10 cellular contexts compared by ENCODE assay signal in the genomic region with DNA sequence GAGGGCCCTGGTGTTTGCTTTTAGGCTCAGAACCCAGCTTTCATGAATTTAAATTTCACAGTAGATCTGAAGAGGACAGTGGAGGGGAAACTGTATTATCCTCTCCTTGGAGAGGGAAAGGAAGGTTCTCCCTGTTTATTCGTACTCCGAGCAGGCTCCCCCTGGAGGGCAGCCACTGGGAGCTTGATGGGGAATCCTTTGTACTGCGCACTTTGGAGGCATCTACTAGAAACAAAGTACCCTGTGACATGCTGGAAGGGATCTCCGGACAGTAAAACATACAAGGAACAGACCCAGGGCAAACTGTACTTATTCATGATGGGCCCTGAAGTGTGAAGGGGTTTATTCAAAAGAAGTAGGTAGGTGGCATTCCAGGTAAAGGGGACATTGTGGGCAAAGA. TPM values are rescaled to one million over a fixed set of nuclear protein-coding genes. Genes with fewer than 3 reads are reported as not detected.
DNase-seq lines count a peak whose midpoint lies in the region; ATAC-seq, FAIRE-seq and TF ChIP-seq lines count a peak whose summit lies in the region.
"Had no signal": no experiment of that assay in that cellular context is flagged by ENCODE, and none has a peak within 500 bp of the region (broad histone marks: within the 10 kb centered on the region; RNA-seq: fewer than 3 reads in every experiment).

No MANE protein-coding gene starts in this region.

- H3K27me3 ChIP-seq in H7 (ENCODE audit: control insufficient read depth, insufficient read depth, low read length) = no peaks in the 10 kb centered on the region
- H3K27me3 ChIP-seq: SJCRH30 had no signal

- no peaks in the 10 kb centered on the region for H3K4me1 Mint-ChIP-seq in activated T-cell treated with anti-CD3 and anti-CD28 coated beads, Interleukin-2, amount 50 U/mL, for 4 hours (ENCODE audit: low read depth)
- no peaks in the 10 kb centered on the region for H3K4me1 Mint-ChIP-seq in activated naive CD8-positive, alpha-beta T cell treated with anti-CD3 and anti-CD28 coated beads, Interleukin-2, amount 50 U/mL, for 24 hours

- H3K36me3 ChIP-seq in H7 (replicated peaks; ENCODE audit: control insufficient read depth, insufficient read depth, low read length) (no peaks in the 10 kb centered on the region), kidney (ENCODE audit: control insufficient read depth in 1 of 2, insufficient read depth in 2 of 2, low read length in 2 of 2) (no peaks in the 10 kb centered on the region)
- H3K36me3 ChIP-seq: SJCRH30 had no signal

- FAIRE-seq in kidney (lab: Jason Lieb, UNC) = no peak

- H3K4me3 ChIP-seq in H7 (ENCODE audit: insufficient read depth, low read depth, low read length) (no peak overlapping the region), retinal pigment epithelial cell (ENCODE audit: low read length) (no peak overlapping the region), kidney (ENCODE audit: low read length in 2 of 2) (no peak overlapping the region)
- H3K4me3 ChIP-seq: SJCRH30 had no signal

- DNase-seq in H7 (peak; percentile 52), head of caudate nucleus (peak in 37 of 42 donors; percentile 26 to 81 (median 67)), retinal pigment epithelial cell (ENCODE audit: low read depth) (no peak), kidney (no peak), NCI-H446 treated with DMSO at 0.1 percent for 48 hours (lab: John Stamatoyannopoulos, UW) (no peak)
- DNase-seq in activated T-cell treated with anti-CD3 and anti-CD28 coated beads, Interleukin-2, amount 50 U/mL, for 4 hours = no peak
- DNase-seq in activated naive CD8-positive, alpha-beta T cell treated with anti-CD3 and anti-CD28 coated beads, Interleukin-2, amount 50 U/mL, for 24 hours = no peak
- DNase-seq: GF-D8, SJCRH30 had no signal

- H3K4me1 ChIP-seq in kidney (ENCODE audit: control insufficient read depth in 1 of 2, insufficient read depth in 1 of 2, low read depth in 1 of 2, low read length in 2 of 2) = peaks cover 0 to 4% of the 10 kb centered on the region in 2 donors

- no peak overlapping the region for H3K4me3 Mint-ChIP-seq in activated T-cell treated with anti-CD3 and anti-CD28 coated beads, Interleukin-2, amount 50 U/mL, for 4 hours
- H3K4me3 Mint-ChIP-seq in activated naive CD8-positive, alpha-beta T cell treated with anti-CD3 and anti-CD28 coated beads, Interleukin-2, amount 50 U/mL, for 24 hours = no peak overlapping the region

- ATAC-seq in activated T-cell treated with anti-CD3 and anti-CD28 coated beads, Interleukin-2, amount 50 U/mL, for 4 hours = no peak
- no peak for ATAC-seq in activated naive CD8-positive, alpha-beta T cell treated with anti-CD3 and anti-CD28 coated beads, Interleukin-2, amount 50 U/mL, for 24 hours

- H3K36me3 Mint-ChIP-seq in activated T-cell treated with anti-CD3 and anti-CD28 coated beads, Interleukin-2, amount 50 U/mL, for 4 hours (ENCODE audit: insufficient read depth) = no peaks in the 10 kb centered on the region
- no peaks in the 10 kb centered on the region for H3K36me3 Mint-ChIP-seq in activated naive CD8-positive, alpha-beta T cell treated with anti-CD3 and anti-CD28 coated beads, Interleukin-2, amount 50 U/mL, for 24 hours (ENCODE audit: low read depth)

- TF ChIP-seq CTCF in VCaP (conservative IDR thresholded peaks at IDR 0.05) (peak; percentile 46; the same call in 1 of the 2 replicates), retinal pigment epithelial cell (conservative IDR thresholded peaks at IDR 0.05; ENCODE audit: low read depth, low read length) (peak; percentile 46), kidney (IDR thresholded peaks at IDR 0.05; ENCODE audit: borderline replicate concordance, extremely low read depth, insufficient read depth) (no peak)

- peaks cover 2% of the 10 kb centered on the region for H3K27me3 Mint-ChIP-seq in activated T-cell treated with anti-CD3 and anti-CD28 coated beads, Interleukin-2, amount 50 U/mL, for 4 hours (ENCODE audit: low read depth)
- no peaks in the 10 kb centered on the region for H3K27me3 Mint-ChIP-seq in activated naive CD8-positive, alpha-beta T cell treated with anti-CD3 and anti-CD28 coated beads, Interleukin-2, amount 50 U/mL, for 24 hours

- no peaks in the 10 kb centered on the region for H3K9me3 ChIP-seq in kidney (ENCODE audit: control insufficient read depth in 1 of 2, low read length in 2 of 2)
- H3K9me3 ChIP-seq: SJCRH30 had no signal

- H3K27ac Mint-ChIP-seq in activated naive CD8-positive, alpha-beta T cell treated with anti-CD3 and anti-CD28 coated beads, Interleukin-2, amount 50 U/mL, for 24 hours = no peak overlapping the region

- H3K27ac ChIP-seq in VCaP (no peak overlapping the region), kidney (ENCODE audit: low read depth in 2 of 2, low read length in 2 of 2) (no peak overlapping the region)
- H3K27ac ChIP-seq: SJCRH30 had no signal

- no peaks in the 10 kb centered on the region for H3K9me3 Mint-ChIP-seq in activated T-cell treated with anti-CD3 and anti-CD28 coated beads, Interleukin-2, amount 50 U/mL, for 4 hours
- H3K9me3 Mint-ChIP-seq in activated naive CD8-positive, alpha-beta T cell treated with anti-CD3 and anti-CD28 coated beads, Interleukin-2, amount 50 U/mL, for 24 hours = no peaks in the 10 kb centered on the region

- no peak overlapping the region for H3K9ac ChIP-seq in kidney (ENCODE audit: low read length in 2 of 2)

- intact Hi-C loops in head of caudate nucleus (cut with DNase I) = loop anchor here (10.0 kb wide), 1 partner anchor 165 kb away; no protein-coding TSS in a partner anchor
- intact Hi-C loops in kidney (cut with DNase I) = no loop called here

RNA-seq across cellular contexts. Expression of a gene that starts 27.2 kb away (rescaled TPM):
- 11.1 and 12.3 TPM in 2 replicates for total RNA-seq in H7 (2014; rRNA removed; shearing (Covaris generic))
- total RNA-seq in activated T-cell treated with anti-CD3 and anti-CD28 coated beads, Interleukin-2, amount 50 U/mL, for 4 hours = under 1 TPM; 0.08 to 0.60 (median 0.35) TPM
- 37.7 TPM for total RNA-seq in kidney
- polyA plus RNA-seq in kidney (ENCODE audit: insufficient read depth, low read depth, low replicate concordance) = 5.9 TPM

Comparison
In these comparisons a context has a peak if more than half of its experiments do, and no peak if none do; other contexts are left out.
1. DNase-seq: peak in H7 (single experiment) and head of caudate nucleus (37 of 42); none in retinal pigment epithelial cell (single experiment), activated T-cell treated with anti-CD3 and anti-CD28 coated beads, Interleukin-2, amount 50 U/mL, for 4 hours (single experiment), kidney (single experiment), activated naive CD8-positive, alpha-beta T cell treated with anti-CD3 and anti-CD28 coated beads, Interleukin-2, amount 50 U/mL, for 24 hours (single experiment) and NCI-H446 treated with DMSO at 0.1 percent for 48 hours (single experiment).